18 cellular contexts compared by ENCODE assay signal in genomic region chr10:111481271-111482073, GRCh38.
DNase-seq lines count a peak whose midpoint lies in the region; ATAC-seq, FAIRE-seq and TF ChIP-seq lines count a peak whose summit lies in the region.
"Had no signal": no experiment of that assay in that cellular context is flagged by ENCODE, and none has a peak within 500 bp of the region (broad histone marks: within the 10 kb centered on the region; RNA-seq: fewer than 3 reads in every experiment).

No MANE protein-coding gene starts in this region.

- H2AFZ ChIP-seq in GM12878 (ENCODE audit: control insufficient read depth, low read depth, low read length): no peak overlapping the region

- POLR2A ChIA-PET in GM12878 (lab: Charles Lee): no interaction called here

- DNase-seq in DMS53 (lab: John Stamatoyannopoulos, UW) (peak; percentile 60), DMS53 treated with DMSO at 0.1 percent for 48 hours (lab: John Stamatoyannopoulos, UW; ENCODE audit: unreplicated experiment) (no peak), NCI-H2171 treated with DMSO at 0.1 percent for 48 hours (lab: John Stamatoyannopoulos, UW) (peak; percentile 30), GM12878 (ENCODE audit: low read depth, low spot score) (no peak), nephron progenitor cell (no peak), prostate gland (ENCODE audit: low spot score) (no peak), NCI-H1694 (lab: John Stamatoyannopoulos, UW) (no peak)
- DNase-seq: activated B cell treated with CpG ODN at 0.5 μM for 24 hours; activated CD8-positive, alpha-beta memory T cell treated with anti-CD3 and anti-CD28 coated beads, Interleukin-2, amount 10 ng/mL, durations not matched to agents 7 days and 5 days; activated naive CD4-positive, alpha-beta T cell treated with Interleukin-2 at 50 U/mL for 16 hours; effector CD8-positive, alpha-beta T cell; midbrain; NCI-H1930; spleen; stimulated activated naive CD8-positive, alpha-beta T cell treated with anti-CD3 and anti-CD28 coated beads, Interleukin-15, amount 100 ng/mL, for 72 hours; uterus had no signal

- no peak for TF ChIP-seq EP300 in GM12878 (IDR thresholded peaks at IDR 0.05; ENCODE audit: borderline replicate concordance in 1 of 2, control insufficient read depth in 1 of 2, low read depth in 2 of 2, low read length in 2 of 2)

- no peak for FAIRE-seq in GM12878 (lab: Jason Lieb, UNC)

- no peak for TF ChIP-seq POLR2A in GM12878 (IDR thresholded peaks at IDR 0.05; ENCODE audit: low read depth, low read length)
- TF ChIP-seq POLR2A in prostate gland (IDR thresholded peaks at IDR 0.05): no peak

- SMC1A ChIA-PET in GM12878 (lab: Charles Lee; ENCODE audit: uncharacterized antibody, unreplicated experiment): interaction anchor here (1.1 to 1.6 kb wide), 2 partner anchors 7 to 15 kb away, joined by 3 to 4 read pairs; no protein-coding TSS in a partner anchor

- H3K4me1 Mint-ChIP-seq in nephron progenitor cell: peaks cover 52% of the 10 kb centered on the region
- H3K4me1 Mint-ChIP-seq: activated B cell treated with CpG ODN at 0.5 μM for 24 hours; activated CD8-positive, alpha-beta memory T cell treated with anti-CD3 and anti-CD28 coated beads, Interleukin-2, amount 10 ng/mL, durations not matched to agents 7 days and 5 days; stimulated activated naive CD8-positive, alpha-beta T cell treated with anti-CD3 and anti-CD28 coated beads, Interleukin-15, amount 100 ng/mL, for 72 hours had no signal

- H3K27ac Mint-ChIP-seq in nephron progenitor cell: peak overlapping the region; percentile 45
- H3K27ac Mint-ChIP-seq: activated B cell treated with CpG ODN at 0.5 μM for 24 hours; activated CD8-positive, alpha-beta memory T cell treated with anti-CD3 and anti-CD28 coated beads, Interleukin-2, amount 10 ng/mL, durations not matched to agents 7 days and 5 days; stimulated activated naive CD8-positive, alpha-beta T cell treated with anti-CD3 and anti-CD28 coated beads, Interleukin-15, amount 100 ng/mL, for 72 hours had no signal

- no peak overlapping the region for H3K4me3 Mint-ChIP-seq in nephron progenitor cell
- H3K4me3 Mint-ChIP-seq: activated B cell treated with CpG ODN at 0.5 μM for 24 hours; activated CD8-positive, alpha-beta memory T cell treated with anti-CD3 and anti-CD28 coated beads, Interleukin-2, amount 10 ng/mL, durations not matched to agents 7 days and 5 days; stimulated activated naive CD8-positive, alpha-beta T cell treated with anti-CD3 and anti-CD28 coated beads, Interleukin-15, amount 100 ng/mL, for 72 hours had no signal

- H3K4me1 ChIP-seq in GM12878 (ENCODE audit: control insufficient read depth, insufficient read depth, low read length) (no peaks in the 10 kb centered on the region), prostate gland (replicated peaks) (no peaks in the 10 kb centered on the region)
- H3K4me1 ChIP-seq: spleen, uterus had no signal

- no peaks in the 10 kb centered on the region for H3K79me2 ChIP-seq in GM12878 (ENCODE audit: control insufficient read depth, insufficient read depth, low read length)

- peaks cover 3% of the 10 kb centered on the region for H3K27me3 Mint-ChIP-seq in nephron progenitor cell (ENCODE audit: low read depth, poor library complexity)
- H3K27me3 Mint-ChIP-seq: activated CD8-positive, alpha-beta memory T cell treated with anti-CD3 and anti-CD28 coated beads, Interleukin-2, amount 10 ng/mL, durations not matched to agents 7 days and 5 days; stimulated activated naive CD8-positive, alpha-beta T cell treated with anti-CD3 and anti-CD28 coated beads, Interleukin-15, amount 100 ng/mL, for 72 hours had no signal

- H3K27me3 ChIP-seq in GM12878 (replicated peaks in 1 of 2; ENCODE audit: control insufficient read depth in 2 of 2, insufficient read depth in 2 of 2, low read length in 1 of 2) (no peaks in the 10 kb centered on the region), prostate gland (replicated peaks; ENCODE audit: insufficient read depth) (no peaks in the 10 kb centered on the region)
- H3K27me3 ChIP-seq: spleen, uterus had no signal

- H3K4me3 ChIP-seq in GM12878: no peak overlapping the region
- H3K4me3 ChIP-seq in prostate gland: no peak overlapping the region
- H3K4me3 ChIP-seq: spleen, uterus had no signal

- TF ChIP-seq RAD21 in GM12878 (IDR thresholded peaks at IDR 0.05; ENCODE audit: insufficient read depth, low read depth, low read length): no peak

- 31% methylated on average over 7 of the region's 7 CpGs for WGBS in GM12878 (ENCODE audit: insufficient coverage, insufficient replicate concordance, low lambda C conversion rate, missing lambda C conversion rate)
- WGBS in prostate gland: 82% methylated on average over 7 of the region's 7 CpGs

- in situ Hi-C loops in GM12878 (cut with MboI): no loop called here

- RAD21 ChIA-PET in GM12878 (lab: Charles Lee; ENCODE audit: unreplicated experiment): no interaction called here

- TF ChIP-seq CTCF in GM12878 (IDR thresholded peaks at IDR 0.05 in 2 of 3, conservative IDR thresholded peaks at IDR 0.05 in 1 of 3; ENCODE audit: control insufficient read depth in 2 of 3, extremely low read depth in 1 of 3, insufficient read depth in 1 of 3, low read depth in 3 of 3, low read length in 3 of 3) (no peak), nephron progenitor cell (IDR thresholded peaks at IDR 0.05) (no peak), prostate gland (IDR thresholded peaks at IDR 0.05) (no peak)

- intact Hi-C loops in GM12878 (cut with micrococcal nuclease; ENCODE audit: unreplicated experiment) (no loop called here), prostate gland (cut with DNase I) (no loop called here)

- H3K4me2 ChIP-seq in GM12878 (ENCODE audit: control insufficient read depth, insufficient read depth): no peak overlapping the region

- no peaks in the 10 kb centered on the region for H3K36me3 Mint-ChIP-seq in nephron progenitor cell (ENCODE audit: low read depth)
- H3K36me3 Mint-ChIP-seq: activated CD8-positive, alpha-beta memory T cell treated with anti-CD3 and anti-CD28 coated beads, Interleukin-2, amount 10 ng/mL, durations not matched to agents 7 days and 5 days had no signal

- CTCF ChIA-PET in GM12878 (lab: Yijun Ruan, JAX): interaction anchor here (1.0 to 1.1 kb wide), 2 partner anchors 13 to 15 kb away, joined by 3 to 4 read pairs; no protein-coding TSS in a partner anchor

- no peak overlapping the region for H3K9ac ChIP-seq in GM12878 (ENCODE audit: control insufficient read depth, insufficient read depth, low read length)

- no TSS peak for BruUV-seq in GM12878 (replicated peaks; lab: Mats Ljungman, UMichigan)

- ATAC-seq in GM12878 (peak; percentile 29; the same call in 1 of the 3 replicates), GM21526 (IDR thresholded peaks at IDR 0.05; ENCODE audit: low FRiP score, unreplicated experiment) (no peak)
- ATAC-seq: activated CD8-positive, alpha-beta memory T cell treated with anti-CD3 and anti-CD28 coated beads, Interleukin-2, amount 10 ng/mL, durations not matched to agents 7 days and 5 days; SK-N-SH treated with all-trans-retinoic acid at 6 μM for 48 hours; stimulated activated naive CD8-positive, alpha-beta T cell treated with anti-CD3 and anti-CD28 coated beads, Interleukin-15, amount 100 ng/mL, for 72 hours had no signal

- H3K9me3 ChIP-seq in GM12878 (replicated peaks; ENCODE audit: control insufficient read depth, insufficient read depth, low read length): no peaks in the 10 kb centered on the region
- H3K9me3 ChIP-seq in prostate gland: no peaks in the 10 kb centered on the region
- H3K9me3 ChIP-seq: spleen, uterus had no signal

- no peaks in the 10 kb centered on the region for H4K20me1 ChIP-seq in GM12878 (ENCODE audit: control insufficient read depth, insufficient read depth)

- H3K36me3 ChIP-seq in GM12878 (ENCODE audit: control insufficient read depth in 2 of 2, insufficient read depth in 2 of 2, low read length in 1 of 2): no peaks in the 10 kb centered on the region
- H3K36me3 ChIP-seq in prostate gland: no peaks in the 10 kb centered on the region
- H3K36me3 ChIP-seq: spleen, uterus had no signal

- H3K27ac ChIP-seq in GM12878 (ENCODE audit: control insufficient read depth, insufficient read depth): no peak overlapping the region
- H3K27ac ChIP-seq in prostate gland: no peak overlapping the region
- H3K27ac ChIP-seq: spleen, uterus had no signal

- H3K9me3 Mint-ChIP-seq in nephron progenitor cell: no peaks in the 10 kb centered on the region
- H3K9me3 Mint-ChIP-seq: activated B cell treated with CpG ODN at 0.5 μM for 24 hours; stimulated activated naive CD8-positive, alpha-beta T cell treated with anti-CD3 and anti-CD28 coated beads, Interleukin-15, amount 100 ng/mL, for 72 hours had no signal

TF ChIP-seq in GM12878, 131 proteins besides CTCF, POLR2A, EP300 and RAD21:
- no peak for TF ChIP-seq NFIC (IDR thresholded peaks at IDR 0.05; ENCODE audit: low read depth, low read length)
- peak; percentile 74; the same call in 1 of the 2 replicates for TF ChIP-seq BACH1 (IDR thresholded peaks at IDR 0.05; ENCODE audit: borderline replicate concordance)
- peak in 1 of 2 experiments; percentile 50; a peak in 1 of 4 replicates for TF ChIP-seq BHLHE40 (IDR thresholded peaks at IDR 0.05; ENCODE audit: borderline replicate concordance in 1 of 2, low read depth in 2 of 2, low read length in 1 of 2)
- TF ChIP-seq ZNF687 (IDR thresholded peaks at IDR 0.05): peak; percentile 71
TF ChIP-seq in GM12878: peak in this region for 3.

Comparison
In these comparisons a context has a peak if more than half of its experiments do, and no peak if none do; other contexts are left out.
1. DNase-seq: peak in DMS53 (single experiment) and NCI-H2171 treated with DMSO at 0.1 percent for 48 hours (single experiment); none in DMS53 treated with DMSO at 0.1 percent for 48 hours (single experiment), GM12878 (single experiment), nephron progenitor cell (single experiment), prostate gland (single experiment) and NCI-H1694 (single experiment).